1 cellular context compared by ENCODE assay signal in the genomic region with DNA sequence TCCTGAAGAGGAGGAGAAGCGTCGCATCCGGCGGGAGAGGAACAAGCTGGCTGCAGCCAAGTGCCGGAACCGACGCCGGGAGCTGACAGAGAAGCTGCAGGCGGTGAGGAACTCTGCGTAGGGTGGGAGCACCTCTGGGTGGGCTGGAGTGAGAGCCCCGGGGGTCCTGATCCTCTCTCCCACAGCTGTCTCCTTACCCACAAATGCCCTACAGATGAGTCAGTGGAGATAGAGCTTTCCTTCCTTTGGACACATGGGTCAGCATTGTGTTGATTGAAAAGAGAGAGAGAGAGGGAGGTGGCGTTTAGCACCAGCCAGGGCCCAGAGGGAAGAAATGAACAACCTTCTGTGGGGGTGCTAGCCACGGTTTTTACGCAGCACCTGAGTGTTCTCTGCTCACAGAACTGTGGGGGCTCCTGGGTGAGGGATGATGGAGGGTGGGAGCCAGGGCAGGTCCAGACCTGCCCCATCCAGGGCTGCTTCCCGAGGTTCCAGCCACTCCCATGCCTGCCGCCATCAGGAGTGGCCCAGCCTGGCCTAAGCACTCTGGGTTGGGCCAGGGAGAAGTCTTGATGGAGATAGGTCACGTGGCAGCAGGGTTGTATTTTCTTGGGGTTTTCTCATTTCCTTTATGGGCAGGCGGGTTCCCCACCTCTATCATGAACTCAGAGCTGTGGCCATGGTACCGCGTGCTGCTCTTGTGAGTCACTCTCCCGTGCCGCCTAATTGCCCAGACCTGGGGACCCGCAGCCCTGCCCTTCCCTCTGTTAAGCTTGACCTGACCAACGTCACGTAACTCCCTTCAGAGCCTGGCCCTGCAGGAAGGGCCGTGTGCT.
TF ChIP-seq lines count a peak whose summit lies in the region.

No MANE protein-coding gene starts in this region.

TF ChIP-seq in GM23338, 12 proteins besides CTCF, POLR2A, EP300 and RAD21 (continued from another document):
- TF ChIP-seq, protein P1, sequence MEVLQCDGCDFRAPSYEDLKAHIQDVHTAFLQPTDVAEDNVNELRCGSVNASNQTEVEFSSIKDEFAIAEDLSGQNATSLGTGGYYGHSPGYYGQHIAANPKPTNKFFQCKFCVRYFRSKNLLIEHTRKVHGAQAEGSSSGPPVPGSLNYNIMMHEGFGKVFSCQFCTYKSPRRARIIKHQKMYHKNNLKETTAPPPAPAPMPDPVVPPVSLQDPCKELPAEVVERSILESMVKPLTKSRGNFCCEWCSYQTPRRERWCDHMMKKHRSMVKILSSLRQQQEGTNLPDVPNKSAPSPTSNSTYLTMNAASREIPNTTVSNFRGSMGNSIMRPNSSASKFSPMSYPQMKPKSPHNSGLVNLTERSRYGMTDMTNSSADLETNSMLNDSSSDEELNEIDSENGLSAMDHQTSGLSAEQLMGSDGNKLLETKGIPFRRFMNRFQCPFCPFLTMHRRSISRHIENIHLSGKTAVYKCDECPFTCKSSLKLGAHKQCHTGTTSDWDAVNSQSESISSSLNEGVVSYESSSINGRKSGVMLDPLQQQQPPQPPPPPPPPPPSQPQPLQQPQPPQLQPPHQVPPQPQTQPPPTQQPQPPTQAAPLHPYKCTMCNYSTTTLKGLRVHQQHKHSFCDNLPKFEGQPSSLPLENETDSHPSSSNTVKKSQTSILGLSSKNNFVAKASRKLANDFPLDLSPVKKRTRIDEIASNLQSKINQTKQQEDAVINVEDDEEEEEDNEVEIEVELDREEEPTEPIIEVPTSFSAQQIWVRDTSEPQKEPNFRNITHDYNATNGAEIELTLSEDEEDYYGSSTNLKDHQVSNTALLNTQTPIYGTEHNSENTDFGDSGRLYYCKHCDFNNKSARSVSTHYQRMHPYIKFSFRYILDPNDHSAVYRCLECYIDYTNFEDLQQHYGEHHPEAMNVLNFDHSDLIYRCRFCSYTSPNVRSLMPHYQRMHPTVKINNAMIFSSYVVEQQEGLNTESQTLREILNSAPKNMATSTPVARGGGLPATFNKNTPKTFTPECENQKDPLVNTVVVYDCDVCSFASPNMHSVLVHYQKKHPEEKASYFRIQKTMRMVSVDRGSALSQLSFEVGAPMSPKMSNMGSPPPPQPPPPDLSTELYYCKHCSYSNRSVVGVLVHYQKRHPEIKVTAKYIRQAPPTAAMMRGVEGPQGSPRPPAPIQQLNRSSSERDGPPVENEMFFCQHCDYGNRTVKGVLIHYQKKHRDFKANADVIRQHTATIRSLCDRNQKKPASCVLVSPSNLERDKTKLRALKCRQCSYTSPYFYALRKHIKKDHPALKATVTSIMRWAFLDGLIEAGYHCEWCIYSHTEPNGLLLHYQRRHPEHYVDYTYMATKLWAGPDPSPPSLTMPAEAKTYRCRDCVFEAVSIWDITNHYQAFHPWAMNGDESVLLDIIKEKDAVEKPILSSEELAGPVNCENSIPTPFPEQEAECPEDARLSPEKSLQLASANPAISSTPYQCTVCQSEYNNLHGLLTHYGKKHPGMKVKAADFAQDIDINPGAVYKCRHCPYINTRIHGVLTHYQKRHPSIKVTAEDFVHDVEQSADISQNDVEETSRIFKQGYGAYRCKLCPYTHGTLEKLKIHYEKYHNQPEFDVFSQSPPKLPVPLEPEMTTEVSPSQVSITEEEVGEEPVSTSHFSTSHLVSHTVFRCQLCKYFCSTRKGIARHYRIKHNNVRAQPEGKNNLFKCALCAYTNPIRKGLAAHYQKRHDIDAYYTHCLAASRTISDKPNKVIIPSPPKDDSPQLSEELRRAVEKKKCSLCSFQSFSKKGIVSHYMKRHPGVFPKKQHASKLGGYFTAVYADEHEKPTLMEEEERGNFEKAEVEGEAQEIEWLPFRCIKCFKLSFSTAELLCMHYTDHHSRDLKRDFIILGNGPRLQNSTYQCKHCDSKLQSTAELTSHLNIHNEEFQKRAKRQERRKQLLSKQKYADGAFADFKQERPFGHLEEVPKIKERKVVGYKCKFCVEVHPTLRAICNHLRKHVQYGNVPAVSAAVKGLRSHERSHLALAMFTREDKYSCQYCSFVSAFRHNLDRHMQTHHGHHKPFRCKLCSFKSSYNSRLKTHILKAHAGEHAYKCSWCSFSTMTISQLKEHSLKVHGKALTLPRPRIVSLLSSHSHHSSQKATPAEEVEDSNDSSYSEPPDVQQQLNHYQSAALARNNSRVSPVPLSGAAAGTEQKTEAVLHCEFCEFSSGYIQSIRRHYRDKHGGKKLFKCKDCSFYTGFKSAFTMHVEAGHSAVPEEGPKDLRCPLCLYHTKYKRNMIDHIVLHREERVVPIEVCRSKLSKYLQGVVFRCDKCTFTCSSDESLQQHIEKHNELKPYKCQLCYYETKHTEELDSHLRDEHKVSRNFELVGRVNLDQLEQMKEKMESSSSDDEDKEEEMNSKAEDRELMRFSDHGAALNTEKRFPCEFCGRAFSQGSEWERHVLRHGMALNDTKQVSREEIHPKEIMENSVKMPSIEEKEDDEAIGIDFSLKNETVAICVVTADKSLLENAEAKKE (CRISPR knock-in tag; IDR thresholded peaks at IDR 0.05): no peak
- TF ChIP-seq STAT1 (IDR thresholded peaks at IDR 0.05; ENCODE audit: unreplicated experiment): no peak
- TF ChIP-seq, protein P2, sequence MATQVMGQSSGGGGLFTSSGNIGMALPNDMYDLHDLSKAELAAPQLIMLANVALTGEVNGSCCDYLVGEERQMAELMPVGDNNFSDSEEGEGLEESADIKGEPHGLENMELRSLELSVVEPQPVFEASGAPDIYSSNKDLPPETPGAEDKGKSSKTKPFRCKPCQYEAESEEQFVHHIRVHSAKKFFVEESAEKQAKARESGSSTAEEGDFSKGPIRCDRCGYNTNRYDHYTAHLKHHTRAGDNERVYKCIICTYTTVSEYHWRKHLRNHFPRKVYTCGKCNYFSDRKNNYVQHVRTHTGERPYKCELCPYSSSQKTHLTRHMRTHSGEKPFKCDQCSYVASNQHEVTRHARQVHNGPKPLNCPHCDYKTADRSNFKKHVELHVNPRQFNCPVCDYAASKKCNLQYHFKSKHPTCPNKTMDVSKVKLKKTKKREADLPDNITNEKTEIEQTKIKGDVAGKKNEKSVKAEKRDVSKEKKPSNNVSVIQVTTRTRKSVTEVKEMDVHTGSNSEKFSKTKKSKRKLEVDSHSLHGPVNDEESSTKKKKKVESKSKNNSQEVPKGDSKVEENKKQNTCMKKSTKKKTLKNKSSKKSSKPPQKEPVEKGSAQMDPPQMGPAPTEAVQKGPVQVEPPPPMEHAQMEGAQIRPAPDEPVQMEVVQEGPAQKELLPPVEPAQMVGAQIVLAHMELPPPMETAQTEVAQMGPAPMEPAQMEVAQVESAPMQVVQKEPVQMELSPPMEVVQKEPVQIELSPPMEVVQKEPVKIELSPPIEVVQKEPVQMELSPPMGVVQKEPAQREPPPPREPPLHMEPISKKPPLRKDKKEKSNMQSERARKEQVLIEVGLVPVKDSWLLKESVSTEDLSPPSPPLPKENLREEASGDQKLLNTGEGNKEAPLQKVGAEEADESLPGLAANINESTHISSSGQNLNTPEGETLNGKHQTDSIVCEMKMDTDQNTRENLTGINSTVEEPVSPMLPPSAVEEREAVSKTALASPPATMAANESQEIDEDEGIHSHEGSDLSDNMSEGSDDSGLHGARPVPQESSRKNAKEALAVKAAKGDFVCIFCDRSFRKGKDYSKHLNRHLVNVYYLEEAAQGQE (IDR thresholded peaks at IDR 0.05; ENCODE audit: unreplicated experiment): no peak
- TF ChIP-seq EZH2 (IDR thresholded peaks at IDR 0.05; ENCODE audit: low read depth, unreplicated experiment): no peak
- no peak for TF ChIP-seq ZNF331 (CRISPR knock-in tag; IDR thresholded peaks at IDR 0.05; ENCODE audit: low read depth)
